ENCODE assay signal across 10 cellular contexts in genomic region chr19:1648926-1649541, GRCh38. TPM values are rescaled to one million over a fixed set of nuclear protein-coding genes. Genes with fewer than 3 reads are reported as not detected.
DNase-seq lines count a peak whose midpoint lies in the region; ATAC-seq, FAIRE-seq and TF ChIP-seq lines count a peak whose summit lies in the region.
"Had no signal": no experiment of that assay in that cellular context is flagged by ENCODE, and none has a peak within 500 bp of the region (broad histone marks: within the 10 kb centered on the region; RNA-seq: fewer than 3 reads in every experiment).

No MANE protein-coding gene starts in this region.

- no peaks in the 10 kb centered on the region for H3K9me3 ChIP-seq in heart left ventricle
- H3K9me3 ChIP-seq: lower lobe of right lung had no signal

- peaks cover 0 to 39% (median 11%) of the 10 kb centered on the region in 9 donors for H3K36me3 ChIP-seq in heart left ventricle

- ATAC-seq in heart left ventricle (no peak), esophagus mucosa (no peak)
- ATAC-seq: lower lobe of right lung had no signal

- DNase-seq in heart left ventricle (peak in 3 of 5 donors; percentile 18 to 49 (median 25)), cardiac septum (ENCODE audit: low spot score) (no peak), endothelial cell (ENCODE audit: low spot score) (no peak), type B pancreatic cell (ENCODE audit: extremely low spot score, unreplicated experiment) (no peak), H54 (ENCODE audit: insufficient read length, low spot score) (no peak), A172 (ENCODE audit: low spot score) (no peak)
- DNase-seq: lower lobe of right lung had no signal

- H3K27ac Mint-ChIP-seq in endothelial cell (ENCODE audit: unreplicated experiment) (no peak overlapping the region), type B pancreatic cell (peak overlapping the region; percentile 16)

- H3K27me3 ChIP-seq in heart left ventricle, result no peaks in the 10 kb centered on the region

- TF ChIP-seq CTCF in heart left ventricle (IDR thresholded peaks at IDR 0.05) (no peak), endothelial cell (IDR thresholded peaks at IDR 0.05; ENCODE audit: unreplicated experiment) (no peak), type B pancreatic cell (conservative IDR thresholded peaks at IDR 0.05) (no peak)

- no peaks in the 10 kb centered on the region for H3K9me3 Mint-ChIP-seq in endothelial cell (ENCODE audit: unreplicated experiment)
- no peaks in the 10 kb centered on the region for H3K9me3 Mint-ChIP-seq in type B pancreatic cell

- H3K36me3 Mint-ChIP-seq in endothelial cell (ENCODE audit: low read depth, unreplicated experiment), result peaks cover 16% of the 10 kb centered on the region
- peaks cover 4% of the 10 kb centered on the region for H3K36me3 Mint-ChIP-seq in type B pancreatic cell

- TF ChIP-seq POLR2A in heart left ventricle (IDR thresholded peaks at IDR 0.05) (no peak), H54 (IDR thresholded peaks at IDR 0.05; ENCODE audit: low read depth, low read length) (no peak)

- H3K27me3 Mint-ChIP-seq in endothelial cell (ENCODE audit: unreplicated experiment) (peaks cover 8% of the 10 kb centered on the region), type B pancreatic cell (no peaks in the 10 kb centered on the region)

- peak overlapping the region; percentile 47 for H3K4me3 Mint-ChIP-seq in endothelial cell (ENCODE audit: unreplicated experiment)
- H3K4me3 Mint-ChIP-seq in type B pancreatic cell, result no peak overlapping the region

- H3K4me3 ChIP-seq in heart left ventricle, result no peak overlapping the region
- H3K4me3 ChIP-seq: lower lobe of right lung had no signal

- H3K4me1 Mint-ChIP-seq in endothelial cell (ENCODE audit: unreplicated experiment) (peaks cover 7% of the 10 kb centered on the region), type B pancreatic cell (ENCODE audit: unreplicated experiment) (peaks cover 6% of the 10 kb centered on the region)

- WGBS in heart left ventricle, 4 donors, result 90 to 96% (median 93%) methylated on average over 22 to 23 of the region's 23 CpGs

- TF ChIP-seq RAD21 in Ishikawa (IDR thresholded peaks at IDR 0.05; ENCODE audit: low read depth), result no peak

- H3K27ac ChIP-seq in heart left ventricle, result no peak overlapping the region
- H3K27ac ChIP-seq: lower lobe of right lung had no signal

- no peak for FAIRE-seq in H54 (lab: Jason Lieb, UNC)
- FAIRE-seq: bronchial epithelial cell had no signal

- intact Hi-C loops in heart left ventricle (cut with DNase I), result no loop called here
- intact Hi-C loops in cardiac septum (cut with DNase I), result no loop called here

- no peak for TF ChIP-seq EP300 in Ishikawa (IDR thresholded peaks at IDR 0.05; ENCODE audit: borderline replicate concordance)

- H3K4me1 ChIP-seq in heart left ventricle, result peaks cover 0 to 22% (median 12%) of the 10 kb centered on the region in 12 donors

TF ChIP-seq in Ishikawa, 13 proteins besides CTCF, POLR2A, EP300 and RAD21:
- TF ChIP-seq REST (IDR thresholded peaks at IDR 0.05; ENCODE audit: low read depth) (no peak), CEBPB (IDR thresholded peaks at IDR 0.05) (peak; percentile 30; the same call in 1 of the 2 replicates), TAF1 (IDR thresholded peaks at IDR 0.05; ENCODE audit: low read depth) (no peak)

RNA-seq across cellular contexts. Expression of gene TCF3, which starts 3.4 kb away (rescaled TPM):
- total RNA-seq in heart left ventricle (10 to 100 TPM; 13.2 to 38.0 (median 22.3) TPM), cardiac septum (27.7 TPM), endothelial cell (ENCODE audit: unreplicated experiment) (255 TPM), type B pancreatic cell (ENCODE audit: low replicate concordance) (134 and 193 TPM in 2 replicates), esophagus mucosa (39.5 TPM)
- 10 to 100 TPM; 13.4 to 40.2 TPM for polyA plus RNA-seq in heart left ventricle
- 219 and 238 TPM in 2 replicates for total RNA-seq in A172 (2014; rRNA removed; shearing (Covaris generic))

RNA-seq across cellular contexts. Expression of gene UQCR11, which starts 43.8 kb away (rescaled TPM):
- total RNA-seq in heart left ventricle (100 to 1,000 TPM; 170 to 982 (median 690) TPM), cardiac septum (697 TPM), endothelial cell (ENCODE audit: unreplicated experiment) (182 TPM), type B pancreatic cell (ENCODE audit: low replicate concordance) (191 and 290 TPM in 2 replicates), esophagus mucosa (225 TPM)
- 100 to 1,000 TPM; 271 to 329 TPM for polyA plus RNA-seq in heart left ventricle
- 74.2 and 88.5 TPM in 2 replicates for total RNA-seq in A172 (2014; rRNA removed; shearing (Covaris generic))

RNA-seq across cellular contexts. Expression of gene MBD3, which starts 56.4 kb away (rescaled TPM):
- total RNA-seq in heart left ventricle, result 100 to 1,000 TPM in 2 of 9 donors, 10 to 100 TPM in 7; 38.6 to 107 (median 62.5) TPM
- polyA plus RNA-seq in heart left ventricle, result 100 to 1,000 TPM; 110 to 146 TPM
- total RNA-seq in cardiac septum, result 61.8 TPM
- 81.4 TPM for total RNA-seq in endothelial cell (ENCODE audit: unreplicated experiment)
- 78.8 and 110 TPM in 2 replicates for total RNA-seq in type B pancreatic cell (ENCODE audit: low replicate concordance)
- 44.2 TPM for total RNA-seq in esophagus mucosa
- 158 and 172 TPM in 2 replicates for total RNA-seq in A172 (2014; rRNA removed; shearing (Covaris generic))

Comparison
In these comparisons a context has a peak if more than half of its experiments do, and no peak if none do; other contexts are left out.
1. DNase-seq: peak in heart left ventricle (3 of 5); none in cardiac septum (single experiment), endothelial cell (single experiment), type B pancreatic cell (single experiment), H54 (single experiment) and A172 (single experiment).